Comparison of ENCODE assay signal across 11 cellular contexts in the genomic region with DNA sequence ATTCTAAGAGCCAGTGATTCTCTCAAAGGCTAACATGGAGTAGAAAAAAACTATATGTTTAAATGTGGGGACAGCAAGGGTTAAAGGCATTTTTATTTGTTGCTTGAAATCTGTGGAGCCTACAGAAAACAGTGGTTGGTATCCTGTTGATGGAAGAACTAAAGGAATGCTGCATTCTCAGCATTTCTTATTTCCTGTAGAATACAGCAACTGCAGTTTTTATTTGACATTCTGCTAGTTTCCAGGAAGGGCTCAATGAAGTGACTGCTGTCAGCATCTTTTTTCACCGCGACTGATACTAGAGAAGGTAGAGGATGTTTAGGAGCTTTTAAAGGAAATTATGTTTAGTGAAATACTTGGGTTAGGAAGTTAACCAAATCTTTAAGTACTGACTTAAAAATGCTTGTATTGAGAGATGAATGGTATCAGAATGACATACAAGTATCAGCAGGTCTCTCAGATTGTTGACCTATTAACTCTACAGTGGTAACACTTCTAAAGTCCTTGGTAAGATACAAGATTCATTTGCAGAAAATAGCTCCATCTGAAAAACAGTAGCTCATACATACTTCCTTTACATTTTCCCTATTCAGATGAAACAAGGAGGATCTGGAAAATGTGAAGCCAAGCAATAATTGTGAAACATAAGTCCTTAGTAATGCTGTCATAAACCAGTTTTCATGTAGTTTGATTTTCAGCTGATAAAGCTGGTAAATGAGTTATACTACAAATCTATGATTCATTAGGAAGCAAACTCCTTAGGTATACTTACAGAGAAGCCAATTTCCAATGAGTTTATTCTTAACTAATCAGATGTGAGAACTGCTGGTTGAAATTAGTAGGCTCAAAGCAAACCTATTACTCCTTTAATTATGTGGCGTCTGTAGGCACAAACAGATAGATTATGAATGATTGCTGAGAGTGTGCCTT. TPM values are rescaled to one million over a fixed set of nuclear protein-coding genes. Genes with fewer than 3 reads are reported as not detected.
A peak's percentile ranks its signal among the peaks of the same experiment; 100 is the strongest.
DNase-seq lines count a peak whose midpoint lies in the region; ATAC-seq, FAIRE-seq and TF ChIP-seq lines count a peak whose summit lies in the region.
"Had no signal": no experiment of that assay in that cellular context is flagged by ENCODE, and none has a peak within 500 bp of the region (broad histone marks: within the 10 kb centered on the region; RNA-seq: fewer than 3 reads in every experiment).

No MANE protein-coding gene starts in this region.

- peaks cover 94% of the 10 kb centered on the region for H3K79me2 ChIP-seq in keratinocyte (ENCODE audit: control insufficient read depth, insufficient read depth, low read length)

- peaks cover 53% of the 10 kb centered on the region for H4K20me1 ChIP-seq in keratinocyte (ENCODE audit: control insufficient read depth, extremely low read depth, insufficient read depth, low read length)

- peak overlapping the region; percentile 79 for H3K27ac Mint-ChIP-seq in activated T-cell treated with anti-CD3 and anti-CD28 coated beads, Interleukin-2, amount 50 U/mL, for 72 hours
- H3K27ac Mint-ChIP-seq in activated T-helper 1 cell treated with anti-CD3 and anti-CD28 coated beads, Interleukin-12 subunit alpha, Interleukin-12 subunit beta, Interleukin-2, Interleukin-4 antibody, amounts not matched to agents 30 ng/mL and 10 ng/mL and 1 ng/mL, durations not matched to agents 14 hours and 24 hours and 36 hours, result peak overlapping the region; percentile 53

- in situ Hi-C loops in transverse colon (cut with MboI; ENCODE audit: low pct_ligation_motif_present in 1 of 4, low pct_unique_long_range_greater_than_20kb in 1 of 4, low sequenced_read_pairs in 3 of 4), result no loop called here

- H3K27ac ChIP-seq in keratinocyte (ENCODE audit: control insufficient read depth, insufficient read depth, low read length) (peak overlapping the region; percentile 1), transverse colon (peak overlapping the region in 3 of 4 donors; percentile 5 to 11 (median 5))
- H3K27ac ChIP-seq: uterus had no signal

- no peak overlapping the region for H2AFZ ChIP-seq in keratinocyte (ENCODE audit: control insufficient read depth, low read length)

- peaks cover 61% of the 10 kb centered on the region for H3K4me1 Mint-ChIP-seq in activated T-cell treated with anti-CD3 and anti-CD28 coated beads, Interleukin-2, amount 50 U/mL, for 72 hours (ENCODE audit: low read depth)
- peaks cover 52% of the 10 kb centered on the region for H3K4me1 Mint-ChIP-seq in activated T-helper 1 cell treated with anti-CD3 and anti-CD28 coated beads, Interleukin-12 subunit alpha, Interleukin-12 subunit beta, Interleukin-2, Interleukin-4 antibody, amounts not matched to agents 30 ng/mL and 10 ng/mL and 1 ng/mL, durations not matched to agents 14 hours and 24 hours and 36 hours (ENCODE audit: low read depth)

- H3K9me3 ChIP-seq in keratinocyte (ENCODE audit: control insufficient read depth, low read depth, low read length) (no peaks in the 10 kb centered on the region), transverse colon (no peaks in the 10 kb centered on the region)
- H3K9me3 ChIP-seq: uterus had no signal

- H3K27me3 Mint-ChIP-seq in activated T-cell treated with anti-CD3 and anti-CD28 coated beads, Interleukin-2, amount 50 U/mL, for 72 hours (ENCODE audit: low read depth), result no peaks in the 10 kb centered on the region
- no peaks in the 10 kb centered on the region for H3K27me3 Mint-ChIP-seq in activated T-helper 1 cell treated with anti-CD3 and anti-CD28 coated beads, Interleukin-12 subunit alpha, Interleukin-12 subunit beta, Interleukin-2, Interleukin-4 antibody, amounts not matched to agents 30 ng/mL and 10 ng/mL and 1 ng/mL, durations not matched to agents 14 hours and 24 hours and 36 hours (ENCODE audit: insufficient read depth)

- no peak for DNase-seq in activated T-cell treated with anti-CD3 and anti-CD28 coated beads, Interleukin-2, amount 50 U/mL, for 72 hours
- no peak for DNase-seq in activated T-cell treated with anti-CD3 and anti-CD28 coated beads for 4 hours
- DNase-seq in activated T-helper 1 cell treated with anti-CD3 and anti-CD28 coated beads, Interleukin-12 subunit alpha, Interleukin-12 subunit beta, Interleukin-2, Interleukin-4 antibody, amounts not matched to agents 30 ng/mL and 10 ng/mL and 1 ng/mL, durations not matched to agents 14 hours and 24 hours and 36 hours (ENCODE audit: low spot score), result no peak
- no peak for DNase-seq in keratinocyte (ENCODE audit: low read depth, low spot score)
- DNase-seq in transverse colon, result no peak
- no peak for DNase-seq in hepatic stellate cell (ENCODE audit: low spot score)
- DNase-seq in NCI-H1092 treated with DMSO at 0.1 percent for 48 hours (lab: John Stamatoyannopoulos, UW), result no peak
- DNase-seq: caudate nucleus; stimulated activated CD4-positive, alpha-beta T cell treated with anti-CD3 and anti-CD28 coated beads, Interleukin-12 subunit alpha, Interleukin-12 subunit beta, amount 100 ng/mL, for 4 hours; uterus had no signal

- FAIRE-seq in keratinocyte (lab: Jason Lieb, UNC), result no peak

- 65 to 95% methylated on average over 3 of the region's 3 CpGs for WGBS in transverse colon (ENCODE audit: low coverage in 1 of 2), 2 donors

- TF ChIP-seq CTCF in keratinocyte (optimal IDR thresholded peaks at IDR 0.05 in 1 of 3, IDR thresholded peaks at IDR 0.05 in 1 of 3, conservative IDR thresholded peaks at IDR 0.05 in 1 of 3; ENCODE audit: extremely low read depth in 1 of 3, insufficient read depth in 2 of 3, low read length in 3 of 3), result no peak
- TF ChIP-seq CTCF in transverse colon (IDR thresholded peaks at IDR 0.05), result no peak

- H3K9me1 ChIP-seq in keratinocyte (ENCODE audit: control insufficient read depth, extremely low read depth, insufficient read depth, low read length), result peaks cover 2% of the 10 kb centered on the region

- peaks cover 2 to 6% of the 10 kb centered on the region in 2 experiments for H3K36me3 ChIP-seq in keratinocyte (ENCODE audit: control insufficient read depth in 2 of 2, extremely low read depth in 1 of 2, insufficient read depth in 2 of 2, low read length in 2 of 2)
- H3K36me3 ChIP-seq in transverse colon, result no peaks in the 10 kb centered on the region
- H3K36me3 ChIP-seq: uterus had no signal

- no peak for TF ChIP-seq EP300 in transverse colon (IDR thresholded peaks at IDR 0.05; ENCODE audit: low read depth)

- H3K4me1 ChIP-seq in keratinocyte (ENCODE audit: control insufficient read depth, extremely low read depth, insufficient read depth, low read length) (peaks cover 4% of the 10 kb centered on the region), transverse colon (peaks cover 10 to 64% (median 32%) of the 10 kb centered on the region in 4 donors)
- H3K4me1 ChIP-seq: uterus had no signal

- peaks cover 4 to 10% of the 10 kb centered on the region in 2 donors for H3K36me3 Mint-ChIP-seq in activated T-cell treated with anti-CD3 and anti-CD28 coated beads, Interleukin-2, amount 50 U/mL, for 72 hours (ENCODE audit: insufficient read depth in 2 of 2)
- H3K36me3 Mint-ChIP-seq in activated T-helper 1 cell treated with anti-CD3 and anti-CD28 coated beads, Interleukin-12 subunit alpha, Interleukin-12 subunit beta, Interleukin-2, Interleukin-4 antibody, amounts not matched to agents 30 ng/mL and 10 ng/mL and 1 ng/mL, durations not matched to agents 14 hours and 24 hours and 36 hours (ENCODE audit: low read depth), result peaks cover 13% of the 10 kb centered on the region

- peak; percentile 25 to 41 for ATAC-seq in activated T-cell treated with anti-CD3 and anti-CD28 coated beads, Interleukin-2, amount 50 U/mL, for 72 hours (replicated peaks in 1 of 2)
- ATAC-seq in HG02642 (IDR thresholded peaks at IDR 0.05; ENCODE audit: poor library complexity, unreplicated experiment), result no peak

- dilution Hi-C loops in keratinocyte (cut with MboI; ENCODE audit: extremely low pct_ligation_motif_present, low sequenced_read_pairs), result no loop called here

- H3K4me3 ChIP-seq in keratinocyte (ENCODE audit: control insufficient read depth in 2 of 3, extremely low read depth in 1 of 3, insufficient read depth in 2 of 3, low read depth in 1 of 3, low read length in 3 of 3) (no peak overlapping the region), transverse colon (no peak overlapping the region)
- H3K4me3 ChIP-seq: uterus had no signal

- H3K4me2 ChIP-seq in keratinocyte (ENCODE audit: control insufficient read depth, extremely low read depth, insufficient read depth, low read depth, low read length), result no peak overlapping the region

- TF ChIP-seq POLR2A in transverse colon (IDR thresholded peaks at IDR 0.05), result no peak

- no peaks in the 10 kb centered on the region for H3K27me3 ChIP-seq in keratinocyte (ENCODE audit: control insufficient read depth, extremely low read depth, insufficient read depth, low read length)
- H3K27me3 ChIP-seq in transverse colon, result no peaks in the 10 kb centered on the region
- H3K27me3 ChIP-seq: uterus had no signal

- H3K9me3 Mint-ChIP-seq in activated T-cell treated with anti-CD3 and anti-CD28 coated beads, Interleukin-2, amount 50 U/mL, for 72 hours, result peaks cover 0 to 3% of the 10 kb centered on the region in 2 donors
- no peaks in the 10 kb centered on the region for H3K9me3 Mint-ChIP-seq in activated T-helper 1 cell treated with anti-CD3 and anti-CD28 coated beads, Interleukin-12 subunit alpha, Interleukin-12 subunit beta, Interleukin-2, Interleukin-4 antibody, amounts not matched to agents 30 ng/mL and 10 ng/mL and 1 ng/mL, durations not matched to agents 14 hours and 24 hours and 36 hours

- H3K9ac ChIP-seq in keratinocyte (ENCODE audit: control insufficient read depth, extremely low read depth, insufficient read depth, low read length), result no peak overlapping the region

- intact Hi-C loops in activated T-helper 1 cell treated with anti-CD3 and anti-CD28 coated beads, Interleukin-12 subunit alpha, Interleukin-12 subunit beta, Interleukin-2, Interleukin-4 antibody, amounts not matched to agents 30 ng/mL and 10 ng/mL and 1 ng/mL, durations not matched to agents 14 hours and 24 hours and 36 hours (cut with micrococcal nuclease), result loop anchor here (2.0 kb wide), 1 partner anchor 14 kb away; no protein-coding TSS in a partner anchor
- intact Hi-C loops in transverse colon (cut with DNase I; ENCODE audit: low total_unique reads), result no loop called here

- H3K4me3 Mint-ChIP-seq in activated T-cell treated with anti-CD3 and anti-CD28 coated beads, Interleukin-2, amount 50 U/mL, for 72 hours, result peak overlapping the region in 1 of 2 donors; percentile 61
- H3K4me3 Mint-ChIP-seq in activated T-helper 1 cell treated with anti-CD3 and anti-CD28 coated beads, Interleukin-12 subunit alpha, Interleukin-12 subunit beta, Interleukin-2, Interleukin-4 antibody, amounts not matched to agents 30 ng/mL and 10 ng/mL and 1 ng/mL, durations not matched to agents 14 hours and 24 hours and 36 hours, result peak overlapping the region; percentile 45

RNA-seq across cellular contexts. Expression of a gene that starts 15.2 kb away (rescaled TPM):
- total RNA-seq in activated T-cell treated with anti-CD3 and anti-CD28 coated beads, Interleukin-2, amount 50 U/mL, for 72 hours, result 100 to 1,000 TPM; 144 to 149 TPM
- 176 and 186 TPM in 2 replicates for total RNA-seq in activated T-helper 1 cell treated with anti-CD3 and anti-CD28 coated beads, Interleukin-12 subunit alpha, Interleukin-12 subunit beta, Interleukin-2, Interleukin-4 antibody, amounts not matched to agents 30 ng/mL and 10 ng/mL and 1 ng/mL, durations not matched to agents 14 hours and 24 hours and 36 hours
- polyA plus RNA-seq in keratinocyte, result 168 to 352 TPM (median 209 TPM) in 3 replicates
- polyA plus RNA-seq in keratinocyte (2011; ENCODE audit: low read depth), result 147 TPM
- 179 and 294 TPM in 2 replicates for polyA plus RNA-seq in keratinocyte (2011; cell fraction: cytosol; rRNA removed)
- polyA plus RNA-seq in keratinocyte (2011; cell fraction: nucleus; rRNA removed), result 486 and 588 TPM in 2 replicates
- 119 and 186 TPM in 2 replicates for polyA plus RNA-seq in keratinocyte (2012; ENCODE audit: low replicate concordance)
- polyA minus RNA-seq in keratinocyte, result 430 to 667 TPM (median 430 TPM) in 3 replicates
- 230 TPM for polyA minus RNA-seq in keratinocyte (2011; cell fraction: cytosol; rRNA and poly(A)+ RNA removed)
- 327 and 718 TPM in 2 replicates for polyA minus RNA-seq in keratinocyte (2011; cell fraction: nucleus; rRNA and poly(A)+ RNA removed)
- total RNA-seq in transverse colon, result 100 to 1,000 TPM; 165 to 283 (median 242) TPM
